21 cellular contexts compared by ENCODE assay signal in the genomic region with DNA sequence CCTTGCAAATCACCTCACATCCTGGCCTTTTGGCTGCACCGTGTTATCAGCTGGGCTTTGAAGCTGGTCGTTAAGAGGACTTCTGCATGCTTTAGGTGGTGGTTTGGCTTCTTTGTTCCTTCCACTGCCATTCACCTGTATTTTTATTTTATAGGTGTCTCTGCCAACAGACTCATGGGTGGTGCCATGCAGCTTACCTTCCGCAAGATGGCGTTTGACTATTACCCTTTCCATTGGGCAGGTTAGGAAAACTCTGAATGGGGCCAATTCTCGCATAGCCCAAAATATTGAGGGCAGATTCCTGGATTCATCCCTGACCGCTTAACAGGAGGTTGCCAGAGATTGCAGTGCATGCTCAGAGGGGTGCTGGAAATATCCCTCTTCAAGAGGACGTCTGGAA. TPM values are rescaled to one million over a fixed set of nuclear protein-coding genes. Genes with fewer than 3 reads are reported as not detected.
DNase-seq lines count a peak whose midpoint lies in the region; ATAC-seq, FAIRE-seq and TF ChIP-seq lines count a peak whose summit lies in the region.
"Had no signal": no experiment of that assay in that cellular context is flagged by ENCODE, and none has a peak within 500 bp of the region (broad histone marks: within the 10 kb centered on the region; RNA-seq: fewer than 3 reads in every experiment).

No MANE protein-coding gene starts in this region.

- no peak overlapping the region for H4K5ac ChIP-seq in H9 (ENCODE audit: insufficient read length, low read depth, low read length)

- H3K9me3 ChIP-seq in H9 (ENCODE audit: control insufficient read depth, low read depth, low read length) (no peaks in the 10 kb centered on the region), PC-3 (ENCODE audit: low read length) (no peaks in the 10 kb centered on the region)
- H3K9me3 ChIP-seq: HAP-1 had no signal

- no peak overlapping the region for H3K4me3 ChIP-seq in PC-3 (ENCODE audit: low read length)
- H3K4me3 ChIP-seq: HAP-1 had no signal

- no peak overlapping the region for H2BK20ac ChIP-seq in H9 (ENCODE audit: low read depth, low read length, poor library complexity, severe bottlenecking)

- H3F3A ChIP-seq in PC-3 (ENCODE audit: low read length, unreplicated experiment) = no peaks in the 10 kb centered on the region

- no peak for ATAC-seq in PC-3
- ATAC-seq in HG03135 (IDR thresholded peaks at IDR 0.05; ENCODE audit: unreplicated experiment) = no peak
- ATAC-seq: CD8-positive, alpha-beta T cell; SK-N-SH treated with all-trans-retinoic acid at 6 μM for 48 hours had no signal

- H3K4me3 Mint-ChIP-seq in H9 (no peak overlapping the region), endothelial cell (ENCODE audit: unreplicated experiment) (no peak overlapping the region), progenitor cell of endocrine pancreas (ENCODE audit: low read depth) (no peak overlapping the region)
- H3K4me3 Mint-ChIP-seq: CD8-positive, alpha-beta T cell; IgD-negative memory B cell had no signal

- no peak overlapping the region for H4K8ac ChIP-seq in H9 (replicated peaks; ENCODE audit: insufficient read length, low read depth, low read length)

- BruUV-seq in PC-3 (replicated peaks; lab: Mats Ljungman, UMichigan) = no TSS peak

- DNase-seq in H9 (no peak), PC-3 (no peak), endothelial cell (ENCODE audit: low spot score) (no peak), progenitor cell of endocrine pancreas (ENCODE audit: low spot score, unreplicated experiment) (no peak), GM12892 (ENCODE audit: insufficient read length) (no peak), SIG-M5 treated with dmso at 0.1 percent for 504 hours (lab: John Stamatoyannopoulos, UW; ENCODE audit: unreplicated experiment) (no peak), putamen (ENCODE audit: low spot score) (no peak)
- DNase-seq: CD8-positive, alpha-beta T cell; DMS79 treated with DMSO at 0.1 percent for 48 hours; GDM1; NCI-H1436; NCI-H2029 treated with DMSO at 0.1 percent for 48 hours; NCI-H748 treated with DMSO at 0.1 percent for 48 hours; Right ventricle myocardium superior had no signal

- H3K79me1 ChIP-seq in H9 (ENCODE audit: insufficient read depth, low read depth, low read length, poor library complexity, severe bottlenecking) = no peaks in the 10 kb centered on the region

- H3K4me1 ChIP-seq in H9 (ENCODE audit: insufficient read depth, low read length) (peaks cover 7% of the 10 kb centered on the region; the same call in 1 of the 2 replicates), PC-3 (ENCODE audit: insufficient read depth, low read length) (no peaks in the 10 kb centered on the region)
- H3K4me1 ChIP-seq: HAP-1 had no signal

- H3K9me2 ChIP-seq in PC-3 (replicated peaks; ENCODE audit: low read length) = no peaks in the 10 kb centered on the region

- no peak for TF ChIP-seq POLR2A in GM12892 (IDR thresholded peaks at IDR 0.05; ENCODE audit: low read depth, low read length)

- H2AFZ ChIP-seq in H9 (ENCODE audit: low read length) (no peak overlapping the region), PC-3 (ENCODE audit: low read length) (no peak overlapping the region)

- no peak overlapping the region for H2AK5ac ChIP-seq in H9 (ENCODE audit: insufficient read length, low read length)

- H3K4ac ChIP-seq in H9 (ENCODE audit: low read depth, low read length) = no peak overlapping the region

- peak; percentile 63 for TF ChIP-seq CTCF in H9 (conservative IDR thresholded peaks at IDR 0.05)
- peak; percentile 36; the same call in 1 of the 2 replicates for TF ChIP-seq CTCF in PC-3 (conservative IDR thresholded peaks at IDR 0.05; ENCODE audit: low read depth, low read length)
- TF ChIP-seq CTCF in endothelial cell (IDR thresholded peaks at IDR 0.05; ENCODE audit: unreplicated experiment) = peak; percentile 22
- peak; percentile 19 for TF ChIP-seq CTCF in progenitor cell of endocrine pancreas (IDR thresholded peaks at IDR 0.05; ENCODE audit: unreplicated experiment)

- H3K4me1 Mint-ChIP-seq in H9 (peaks cover 4 to 13% of the 10 kb centered on the region in 2 experiments), endothelial cell (ENCODE audit: unreplicated experiment) (no peaks in the 10 kb centered on the region), progenitor cell of endocrine pancreas (ENCODE audit: low read depth) (no peaks in the 10 kb centered on the region)

- H3K23me2 ChIP-seq in H9 (ENCODE audit: insufficient read length, low read depth, low read length, poor library complexity, severe bottlenecking) = no peaks in the 10 kb centered on the region

- CTCF ChIA-PET in PC-3 (lab: Charles Lee) = no interaction called here

- H2BK15ac ChIP-seq in H9 (ENCODE audit: low read depth, low read length) = no peak overlapping the region

- peaks cover 36% of the 10 kb centered on the region; the same call in 1 of the 2 replicates for H3K36me3 ChIP-seq in PC-3 (ENCODE audit: low read depth, low read length)

- FAIRE-seq in GM12892 (lab: Jason Lieb, UNC) = no peak
- FAIRE-seq: HTR-8/SVneo, RCC 7860 had no signal

- no peak overlapping the region for H3K56ac ChIP-seq in H9 (ENCODE audit: insufficient read length, low read depth, low read length)

- H3K9ac ChIP-seq in H9 (ENCODE audit: extremely low read depth, insufficient read length, low read length) (no peak overlapping the region), PC-3 (ENCODE audit: low read length) (no peak overlapping the region)

- no peak overlapping the region for H3K4me2 ChIP-seq in H9 (ENCODE audit: insufficient read depth, insufficient read length, low read length)
- no peak overlapping the region for H3K4me2 ChIP-seq in PC-3 (ENCODE audit: low read length)

- POLR2A ChIA-PET in PC-3 (lab: Charles Lee; ENCODE audit: unreplicated experiment) = no interaction called here

- no peak overlapping the region for H2BK5ac ChIP-seq in H9 (ENCODE audit: insufficient read length, low read length)

- H3K27ac Mint-ChIP-seq in H9 (no peak overlapping the region), endothelial cell (ENCODE audit: unreplicated experiment) (peak overlapping the region; percentile 42), progenitor cell of endocrine pancreas (no peak overlapping the region)
- H3K27ac Mint-ChIP-seq: CD8-positive, alpha-beta T cell; IgD-negative memory B cell had no signal

- H3K27me3 Mint-ChIP-seq in H9 (ENCODE audit: low read depth) (no peaks in the 10 kb centered on the region), endothelial cell (ENCODE audit: unreplicated experiment) (peaks cover 2% of the 10 kb centered on the region), progenitor cell of endocrine pancreas (no peaks in the 10 kb centered on the region)
- H3K27me3 Mint-ChIP-seq: IgD-negative memory B cell had no signal

- H2BK120ac ChIP-seq in H9 (ENCODE audit: low read depth, low read length, poor library complexity, severe bottlenecking) = no peak overlapping the region

- H3K18ac ChIP-seq in H9 (ENCODE audit: insufficient read length, low read depth, low read length) = no peak overlapping the region

- no CpG with 5 or more reads among the region's 7 CpGs for WGBS in H9 (ENCODE audit: extremely low coverage, insufficient read length, low lambda C conversion rate)

- H3T11ph ChIP-seq in H9 (ENCODE audit: low read length) = no peak overlapping the region

- no peak overlapping the region for H3K14ac ChIP-seq in H9 (ENCODE audit: insufficient read depth, low read length)

- H4K91ac ChIP-seq in H9 (ENCODE audit: insufficient read length, low read depth, low read length) = no peak overlapping the region

- H3K79me2 ChIP-seq in H9 (ENCODE audit: insufficient read depth, low read length) (no peaks in the 10 kb centered on the region), PC-3 (ENCODE audit: low read length) (no peaks in the 10 kb centered on the region)

- no peaks in the 10 kb centered on the region for H4K20me1 ChIP-seq in H9 (ENCODE audit: control insufficient read depth, insufficient read depth, insufficient read length)
- H4K20me1 ChIP-seq in PC-3 (ENCODE audit: low read length) = no peaks in the 10 kb centered on the region

- H3K9me3 Mint-ChIP-seq in H9 (no peaks in the 10 kb centered on the region), endothelial cell (ENCODE audit: unreplicated experiment) (no peaks in the 10 kb centered on the region), progenitor cell of endocrine pancreas (ENCODE audit: low read depth) (no peaks in the 10 kb centered on the region)
- H3K9me3 Mint-ChIP-seq: CD8-positive, alpha-beta T cell; IgD-negative memory B cell had no signal

- H3K27ac ChIP-seq in H9 (ENCODE audit: insufficient read length, low read depth, low read length) (no peak overlapping the region), PC-3 (ENCODE audit: low read length) (no peak overlapping the region)
- H3K27ac ChIP-seq: HL-60 had no signal

- H3K27me3 ChIP-seq in H9 (ENCODE audit: insufficient read depth, low read length) (no peaks in the 10 kb centered on the region), PC-3 (ENCODE audit: low read length) (no peaks in the 10 kb centered on the region)

- H3K36me3 Mint-ChIP-seq in H9 (ENCODE audit: insufficient read depth in 1 of 3, low read depth in 3 of 3) (peaks cover 25 to 62% (median 51%) of the 10 kb centered on the region in 3 experiments), endothelial cell (ENCODE audit: low read depth, unreplicated experiment) (peaks cover 26% of the 10 kb centered on the region), progenitor cell of endocrine pancreas (ENCODE audit: insufficient read depth) (peaks cover 29% of the 10 kb centered on the region)

- H2BK12ac ChIP-seq in H9 (ENCODE audit: insufficient read length, low read depth, low read length) = no peak overlapping the region

- intact Hi-C loops in PC-3 (cut with micrococcal nuclease) = no loop called here

- H3K23ac ChIP-seq in H9 (ENCODE audit: insufficient read length, low read depth, low read length) = no peak overlapping the region

RNA-seq across cellular contexts. Expression of a gene that starts 32.4 kb away (rescaled TPM):
- total RNA-seq in H9 (2021) = 49.4 and 49.9 TPM in 2 replicates
- 24.1 and 28.9 TPM in 2 replicates for total RNA-seq in PC-3 (2014; rRNA removed)
- 45.9 TPM for total RNA-seq in endothelial cell (ENCODE audit: unreplicated experiment)
- total RNA-seq in progenitor cell of endocrine pancreas = 37.4 and 41.6 TPM in 2 replicates
- polyA plus RNA-seq in GM12892 (2012; ENCODE audit: missing spikeins) = 38.1 TPM

RNA-seq across cellular contexts. Expression of a gene that starts 33.6 kb away (rescaled TPM):
- total RNA-seq in H9 (2021) (24.4 and 26.5 TPM in 2 replicates), PC-3 (2014; rRNA removed) (18.8 and 21.3 TPM in 2 replicates), endothelial cell (ENCODE audit: unreplicated experiment) (20.1 TPM), progenitor cell of endocrine pancreas (36.4 and 39.3 TPM in 2 replicates)
- polyA plus RNA-seq in GM12892 (2012; ENCODE audit: missing spikeins) = 2.4 TPM
